In the genomic region with DNA sequence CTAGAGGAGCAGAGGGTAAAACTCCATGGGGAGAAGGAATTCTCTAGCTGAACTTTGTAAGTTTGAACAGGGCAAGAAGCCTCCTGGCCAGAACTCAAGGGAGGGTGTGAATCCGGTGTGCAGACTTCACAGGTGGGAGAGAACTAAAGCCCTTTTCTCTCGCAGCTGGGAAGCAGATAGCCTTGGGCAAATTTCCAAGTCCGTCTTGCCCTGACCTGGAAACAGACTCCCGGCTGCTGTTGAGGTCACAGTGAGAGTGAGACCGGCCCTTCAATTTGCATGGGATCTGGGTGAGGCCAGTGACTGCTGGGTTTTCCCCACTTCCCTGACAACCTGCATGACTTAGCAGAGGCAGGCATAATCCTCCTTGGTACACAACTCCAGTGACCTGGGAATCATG, we compare ENCODE assay signal across 18 cellular contexts.
DNase-seq lines count a peak whose midpoint lies in the region; ATAC-seq, FAIRE-seq and TF ChIP-seq lines count a peak whose summit lies in the region.
"Had no signal": no experiment of that assay in that cellular context is flagged by ENCODE, and none has a peak within 500 bp of the region (broad histone marks: within the 10 kb centered on the region; RNA-seq: fewer than 3 reads in every experiment).

No MANE protein-coding gene starts in this region.

- H3K9ac ChIP-seq in SU-DHL-6 (ENCODE audit: low read length) = no peak overlapping the region
- H3K9ac ChIP-seq in keratinocyte (ENCODE audit: control insufficient read depth, extremely low read depth, insufficient read depth, low read length) = no peak overlapping the region

- TF ChIP-seq POLR2A in thyroid gland (IDR thresholded peaks at IDR 0.05) = no peak

- H3K4me1 ChIP-seq in keratinocyte (ENCODE audit: control insufficient read depth, extremely low read depth, insufficient read depth, low read length) = peaks cover 3% of the 10 kb centered on the region
- H3K4me1 ChIP-seq in thyroid gland = no peaks in the 10 kb centered on the region
- H3K4me1 ChIP-seq: suprapubic skin had no signal

- 31 to 55% methylated on average over 4 to 5 of the region's 5 CpGs for WGBS in thyroid gland, 2 donors

- dilution Hi-C loops in keratinocyte (cut with MboI; ENCODE audit: extremely low pct_ligation_motif_present, low sequenced_read_pairs) = no loop called here

- H3K9me2 ChIP-seq in SU-DHL-6 (replicated peaks; ENCODE audit: insufficient read depth, low read length) = no peaks in the 10 kb centered on the region

- peak; percentile 28 to 58 for DNase-seq in NCI-H526 (lab: John Stamatoyannopoulos, UW)
- DNase-seq in NCI-H526 treated with DMSO at 0.1 percent for 48 hours (lab: John Stamatoyannopoulos, UW) = no peak
- DNase-seq in keratinocyte (ENCODE audit: low read depth, low spot score) = no peak
- DNase-seq in thyroid gland = peak; percentile 10 to 26
- no peak for DNase-seq in middle frontal gyrus (ENCODE audit: extremely low spot score, low spot score)
- DNase-seq in NK-92 treated with Interleukin-12 subunit alpha and Interleukin-12 subunit beta, amount 100 ng/mL, for 24 hours (lab: John Stamatoyannopoulos, UW) = no peak
- no peak for DNase-seq in stimulated activated naive CD8-positive, alpha-beta T cell treated with anti-CD3 and anti-CD28 coated beads, Interleukin-15, Interleukin-2, amounts not matched to agents 100 U/mL and 50 U/mL, for 24 hours
- DNase-seq: COR-L47; effector CD8-positive, alpha-beta T cell; HFFc6; IMR-90; NCI-H1105 treated with DMSO at 0.1 percent for 48 hours; NCI-H446 treated with DMSO at 0.1 percent for 48 hours; nucleus accumbens; spleen had no signal

- H4K20me1 ChIP-seq in SU-DHL-6 (ENCODE audit: low read depth, low read length) (no peaks in the 10 kb centered on the region), keratinocyte (ENCODE audit: control insufficient read depth, extremely low read depth, insufficient read depth, low read length) (no peaks in the 10 kb centered on the region)

- H3K9me3 ChIP-seq in SU-DHL-6 (ENCODE audit: insufficient read depth, low read length) = no peaks in the 10 kb centered on the region
- no peaks in the 10 kb centered on the region for H3K9me3 ChIP-seq in keratinocyte (ENCODE audit: control insufficient read depth, low read depth, low read length)
- H3K9me3 ChIP-seq in thyroid gland = no peaks in the 10 kb centered on the region
- H3K9me3 ChIP-seq: spleen, suprapubic skin had no signal

- TF ChIP-seq CTCF in SU-DHL-6 (IDR thresholded peaks at IDR 0.05; ENCODE audit: insufficient read depth, low read length, poor library complexity, severe bottlenecking) = no peak
- no peak for TF ChIP-seq CTCF in keratinocyte (optimal IDR thresholded peaks at IDR 0.05 in 1 of 3, IDR thresholded peaks at IDR 0.05 in 1 of 3, conservative IDR thresholded peaks at IDR 0.05 in 1 of 3; ENCODE audit: extremely low read depth in 1 of 3, insufficient read depth in 2 of 3, low read length in 3 of 3)
- no peak for TF ChIP-seq CTCF in thyroid gland (IDR thresholded peaks at IDR 0.05)

- no peaks in the 10 kb centered on the region for H3K9me1 ChIP-seq in keratinocyte (ENCODE audit: control insufficient read depth, extremely low read depth, insufficient read depth, low read length)

- intact Hi-C loops in thyroid gland (cut with DNase I) = no loop called here

- H3K79me2 ChIP-seq in SU-DHL-6 (ENCODE audit: insufficient read depth, low read length) (0 out of 2 replicates have a peak, but pooled peaks cover 3% of the 10 kb centered on the region), keratinocyte (ENCODE audit: control insufficient read depth, insufficient read depth, low read length) (no peaks in the 10 kb centered on the region)

- H3K4me3 ChIP-seq in SU-DHL-6 (ENCODE audit: insufficient read depth, low read length, poor library complexity, severe bottlenecking) = no peak overlapping the region
- no peak overlapping the region for H3K4me3 ChIP-seq in keratinocyte (ENCODE audit: control insufficient read depth in 2 of 3, extremely low read depth in 1 of 3, insufficient read depth in 2 of 3, low read depth in 1 of 3, low read length in 3 of 3)
- H3K4me3 ChIP-seq in thyroid gland (replicated peaks in 1 of 3) = no peak overlapping the region
- H3K4me3 ChIP-seq: spleen, suprapubic skin had no signal

- H2AFZ ChIP-seq in SU-DHL-6 (ENCODE audit: low read depth, low read length, severe bottlenecking) = no peak overlapping the region
- H2AFZ ChIP-seq in keratinocyte (ENCODE audit: control insufficient read depth, low read length) = peak overlapping the region; percentile 22

- H3K27me3 ChIP-seq in SU-DHL-6 (ENCODE audit: low read length) (no peaks in the 10 kb centered on the region), keratinocyte (ENCODE audit: control insufficient read depth, extremely low read depth, insufficient read depth, low read length) (peaks cover 3% of the 10 kb centered on the region), thyroid gland (no peaks in the 10 kb centered on the region)
- H3K27me3 ChIP-seq: spleen, suprapubic skin had no signal

- peaks cover 38% of the 10 kb centered on the region for H3F3A ChIP-seq in SU-DHL-6 (ENCODE audit: insufficient read depth)

- FAIRE-seq in keratinocyte (lab: Jason Lieb, UNC) = no peak

- H3K36me3 ChIP-seq in SU-DHL-6 (ENCODE audit: low read length) = no peaks in the 10 kb centered on the region
- H3K36me3 ChIP-seq in keratinocyte (ENCODE audit: control insufficient read depth in 2 of 2, extremely low read depth in 1 of 2, insufficient read depth in 2 of 2, low read length in 2 of 2) = no peaks in the 10 kb centered on the region
- H3K36me3 ChIP-seq in thyroid gland = no peaks in the 10 kb centered on the region
- H3K36me3 ChIP-seq: spleen, suprapubic skin had no signal

- H3K27ac ChIP-seq in SU-DHL-6 (ENCODE audit: low read depth, low read length) = peak overlapping the region; percentile 94; the same call in 1 of the 2 replicates
- no peak overlapping the region for H3K27ac ChIP-seq in keratinocyte (ENCODE audit: control insufficient read depth, insufficient read depth, low read length)
- no peak overlapping the region for H3K27ac ChIP-seq in thyroid gland
- H3K27ac ChIP-seq: RWPE1, suprapubic skin had no signal

- ATAC-seq in stimulated activated naive CD8-positive, alpha-beta T cell treated with anti-CD3 and anti-CD28 coated beads, Interleukin-15, Interleukin-2, amounts not matched to agents 100 U/mL and 50 U/mL, for 24 hours = no peak

- H3K4me2 ChIP-seq in SU-DHL-6 (ENCODE audit: low read depth, low read length, poor library complexity, severe bottlenecking) (no peak overlapping the region), keratinocyte (ENCODE audit: control insufficient read depth, extremely low read depth, insufficient read depth, low read depth, low read length) (no peak overlapping the region)

Comparison
In these comparisons a context has a peak if more than half of its experiments do, and no peak if none do; other contexts are left out.
1. DNase-seq: peak in NCI-H526 (2 of 2) and thyroid gland (2 of 2); none in NCI-H526 treated with DMSO at 0.1 percent for 48 hours (single experiment), keratinocyte (single experiment), middle frontal gyrus (single experiment), NK-92 treated with Interleukin-12 subunit alpha and Interleukin-12 subunit beta, amount 100 ng/mL, for 24 hours (single experiment) and stimulated activated naive CD8-positive, alpha-beta T cell treated with anti-CD3 and anti-CD28 coated beads, Interleukin-15, Interleukin-2, amounts not matched to agents 100 U/mL and 50 U/mL, for 24 hours (single experiment).